In the genomic region with DNA sequence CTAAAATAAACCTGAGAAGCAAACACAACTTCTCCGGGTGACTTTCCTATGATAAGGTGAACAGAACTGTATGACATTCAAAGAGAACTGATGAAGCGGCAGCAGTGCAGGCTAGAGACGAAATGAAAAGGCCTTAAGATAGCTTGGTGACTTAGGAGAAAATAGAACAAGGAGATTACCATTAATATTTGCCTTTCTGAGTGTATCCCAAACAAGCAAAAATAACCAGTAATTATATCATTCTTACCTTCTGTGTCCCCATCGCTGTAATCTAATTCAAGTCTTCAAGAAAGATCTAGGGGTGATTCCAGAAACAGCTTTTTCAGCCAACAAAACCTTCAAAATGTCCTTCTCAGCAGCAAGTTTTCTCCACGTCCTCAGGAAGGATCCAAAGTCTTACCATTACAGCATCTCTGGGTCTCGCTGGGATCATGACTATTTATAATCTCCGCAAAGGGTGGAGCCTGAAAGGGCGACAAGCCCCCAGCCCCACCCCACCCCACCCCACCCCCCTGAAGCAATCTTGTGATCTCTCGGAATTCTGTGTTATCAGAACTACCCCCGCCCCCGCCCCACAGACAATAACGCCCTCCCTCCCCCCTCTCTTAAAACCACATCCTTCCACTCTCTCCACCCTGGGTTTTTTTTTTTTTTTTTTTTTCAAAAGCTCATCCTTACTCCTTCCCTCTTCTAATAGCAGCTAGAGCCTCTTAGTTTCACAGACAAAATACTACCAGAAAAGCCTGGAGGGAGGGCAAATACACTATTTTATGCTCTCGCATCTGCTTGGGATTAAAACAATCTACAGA, we compare ENCODE assay signal across 8 cellular contexts. TPM values are rescaled to one million over a fixed set of nuclear protein-coding genes. Genes with fewer than 3 reads are reported as not detected.
DNase-seq lines count a peak whose midpoint lies in the region; ATAC-seq and TF ChIP-seq lines count a peak whose summit lies in the region.

TSS of gene SLC2A3 (minus strand) at position 415 of the 809 bp plus-strand sequence. CDS start at position 262, 153 bp downstream.

- peak; percentile 54 to 88 for TF ChIP-seq POLR2A in suprapubic skin (IDR thresholded peaks at IDR 0.05)

- H3K36me3 ChIP-seq in suprapubic skin: peaks cover 8% of the 10 kb centered on the region

- peak within 1 kb of the TSS; percentile 94 for H3K4me3 ChIP-seq in GM08714 (ENCODE audit: low read length)
- H3K4me3 ChIP-seq in suprapubic skin: peak within 1 kb of the TSS; percentile 57

- no peaks in the 10 kb centered on the region for H3K9me3 ChIP-seq in suprapubic skin

- WGBS in suprapubic skin: 10% methylated on average over 13 of the region's 13 CpGs

- TF ChIP-seq CTCF in suprapubic skin (IDR thresholded peaks at IDR 0.05): no peak

- no peak for TF ChIP-seq EP300 in suprapubic skin (IDR thresholded peaks at IDR 0.05)

- peak; percentile 63 for DNase-seq in activated naive CD4-positive, alpha-beta T cell treated with anti-CD3 and anti-CD28 coated beads, Interleukin-2, amount 50 U/mL, for 16 hours
- DNase-seq in glomerular endothelial cell (ENCODE audit: extremely low read depth, low read depth, low spot score) (no peak), non-pigmented ciliary epithelial cell (ENCODE audit: low read depth) (peak; percentile 73), suprapubic skin (ENCODE audit: low spot score in 2 of 2) (peak in 1 of 2 donors; percentile 77), NCI-H1092 treated with DMSO at 0.1 percent for 48 hours (lab: John Stamatoyannopoulos, UW) (no peak)

- peak within 1 kb of the TSS; percentile 68 for H3K27ac ChIP-seq in suprapubic skin

- H3K27me3 ChIP-seq in suprapubic skin: no peaks in the 10 kb centered on the region

- H3K4me1 ChIP-seq in suprapubic skin: peaks cover 24% of the 10 kb centered on the region

- ATAC-seq in HG03175 (IDR thresholded peaks at IDR 0.05; ENCODE audit: unreplicated experiment) (peak; percentile 40), SK-N-SH treated with all-trans-retinoic acid at 6 μM for 48 hours (peak; percentile 62)

TF ChIP-seq in SK-N-SH treated with all-trans-retinoic acid at 6 μM for 48 hours, 23 proteins besides CTCF, POLR2A, EP300 and RAD21:
- no peak for TF ChIP-seq CSRNP3 (CRISPR knock-in tag; IDR thresholded peaks at IDR 0.05)
- no peak for TF ChIP-seq TOX (CRISPR knock-in tag; IDR thresholded peaks at IDR 0.05; ENCODE audit: borderline replicate concordance)
- no peak for TF ChIP-seq POU6F1 (CRISPR knock-in tag; IDR thresholded peaks at IDR 0.05; ENCODE audit: borderline replicate concordance, low read depth)
- TF ChIP-seq, protein P1, sequence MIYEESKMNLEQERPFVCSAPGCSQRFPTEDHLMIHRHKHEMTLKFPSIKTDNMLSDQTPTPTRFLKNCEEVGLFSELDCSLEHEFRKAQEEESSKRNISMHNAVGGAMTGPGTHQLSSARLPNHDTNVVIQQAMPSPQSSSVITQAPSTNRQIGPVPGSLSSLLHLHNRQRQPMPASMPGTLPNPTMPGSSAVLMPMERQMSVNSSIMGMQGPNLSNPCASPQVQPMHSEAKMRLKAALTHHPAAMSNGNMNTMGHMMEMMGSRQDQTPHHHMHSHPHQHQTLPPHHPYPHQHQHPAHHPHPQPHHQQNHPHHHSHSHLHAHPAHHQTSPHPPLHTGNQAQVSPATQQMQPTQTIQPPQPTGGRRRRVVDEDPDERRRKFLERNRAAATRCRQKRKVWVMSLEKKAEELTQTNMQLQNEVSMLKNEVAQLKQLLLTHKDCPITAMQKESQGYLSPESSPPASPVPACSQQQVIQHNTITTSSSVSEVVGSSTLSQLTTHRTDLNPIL (CRISPR knock-in tag; IDR thresholded peaks at IDR 0.05; ENCODE audit: low read depth): no peak
- no peak for TF ChIP-seq SNAI2 (CRISPR knock-in tag; IDR thresholded peaks at IDR 0.05)
- TF ChIP-seq ESRRG (CRISPR knock-in tag; IDR thresholded peaks at IDR 0.05): no peak
- TF ChIP-seq ZNF565 (CRISPR knock-in tag; conservative IDR thresholded peaks at IDR 0.05; ENCODE audit: low read depth): no peak
- no peak for TF ChIP-seq CSDC2 (CRISPR knock-in tag; IDR thresholded peaks at IDR 0.05)
- TF ChIP-seq ISL1 (CRISPR knock-in tag; IDR thresholded peaks at IDR 0.05): no peak

RNA-seq across cellular contexts. Expression of gene SLC2A3, which starts in this region (rescaled TPM):
- 21.3 and 25.8 TPM in 2 replicates for total RNA-seq in glomerular endothelial cell
- 10 to 100 TPM in 2 of 4 donors, 1 to 10 TPM in 2; 7.3 to 16.7 (median 9.6) TPM for total RNA-seq in suprapubic skin

Comparison
In these comparisons a context has a peak if more than half of its experiments do, and no peak if none do; other contexts are left out.
1. DNase-seq: peak in activated naive CD4-positive, alpha-beta T cell treated with anti-CD3 and anti-CD28 coated beads, Interleukin-2, amount 50 U/mL, for 16 hours (single experiment) and non-pigmented ciliary epithelial cell (single experiment); none in glomerular endothelial cell (single experiment) and NCI-H1092 treated with DMSO at 0.1 percent for 48 hours (single experiment).